1 cellular context compared by ENCODE assay signal in the genomic region with DNA sequence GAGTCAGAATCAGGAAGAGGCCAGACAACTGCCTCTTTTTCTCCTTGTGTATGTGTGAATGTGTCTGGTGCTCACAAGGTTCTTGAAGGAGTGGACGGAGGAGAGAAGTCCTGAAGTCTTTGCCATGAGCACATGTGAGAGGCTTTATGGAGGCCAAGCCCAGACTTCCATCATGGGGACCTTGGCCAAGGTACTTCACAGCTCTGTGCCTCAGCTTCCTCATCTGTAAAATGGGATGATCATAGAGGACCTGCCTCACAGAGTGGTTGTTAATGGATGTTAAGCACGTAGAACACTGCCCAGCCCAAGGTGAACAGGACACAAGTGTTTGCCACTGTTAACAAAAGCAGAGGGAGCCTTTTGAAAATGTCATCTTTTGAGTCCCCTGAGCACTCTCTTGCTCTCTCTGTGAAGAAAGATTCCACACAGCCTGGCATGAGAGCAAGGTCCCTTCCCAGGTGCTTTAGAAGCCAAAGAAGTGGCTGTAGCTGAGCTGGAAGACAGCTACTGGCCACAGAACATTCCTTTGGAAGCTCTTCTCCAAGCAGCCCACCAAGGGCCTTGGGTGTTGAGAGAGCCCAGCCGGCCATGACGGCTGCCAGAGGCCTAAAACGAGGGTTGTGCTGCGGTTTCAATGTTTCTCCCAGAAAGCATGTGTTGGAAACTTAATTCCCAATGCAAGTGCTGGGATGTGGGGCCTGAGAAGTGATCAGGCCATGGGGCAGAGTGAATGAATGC.
TF ChIP-seq lines count a peak whose summit lies in the region.

No MANE protein-coding gene starts in this region.

TF ChIP-seq in K562, 482 proteins besides CTCF, POLR2A, EP300 and RAD21 (continued from another document):
- TF ChIP-seq RCOR1 (IDR thresholded peaks at IDR 0.05; ENCODE audit: borderline replicate concordance in 1 of 2, low read depth in 2 of 2, low read length in 2 of 2) (peak in 1 of 2 experiments; percentile 57; a peak in 1 of 4 replicates), RBM25 (IDR thresholded peaks at IDR 0.05; ENCODE audit: low read depth, low read length, severe bottlenecking) (peak; percentile 95)
